ENCODE assay signal across 24 cellular contexts in genomic region chr6:91659881-91660280, GRCh38.
DNase-seq lines count a peak whose midpoint lies in the region; ATAC-seq and TF ChIP-seq lines count a peak whose summit lies in the region.
"Had no signal": no experiment of that assay in that cellular context is flagged by ENCODE, and none has a peak within 500 bp of the region (broad histone marks: within the 10 kb centered on the region; RNA-seq: fewer than 3 reads in every experiment).

No MANE protein-coding gene starts in this region.

- H3K27ac ChIP-seq in heart left ventricle (no peak overlapping the region), right atrium auricular region (no peak overlapping the region)
- H3K27ac ChIP-seq: A549; ascending aorta; BLaER1 treated with 17β-estradiol and CSF1 and Interleukin-3, amounts not matched to agents 10 nM and 100 nM; prostate gland; vagina had no signal

- DNase-seq in COLO668 (lab: John Stamatoyannopoulos, UW; ENCODE audit: unreplicated experiment) (peak; percentile 30), NCI-H1105 (lab: John Stamatoyannopoulos, UW) (peak; percentile 48), NCI-H345 (lab: John Stamatoyannopoulos, UW) (peak; percentile 80), SHP77 (lab: John Stamatoyannopoulos, UW) (peak; percentile 42 to 52), heart left ventricle (no peak), immature natural killer cell (no peak), right atrium auricular region (ENCODE audit: low spot score) (no peak)
- DNase-seq in stimulated activated CD4-positive, alpha-beta T cell treated with anti-CD3 and anti-CD28 coated beads, Interleukin-4, amount 100 ng/mL, for 24 hours, result no peak
- DNase-seq: activated CD4-positive, alpha-beta memory T cell treated with anti-CD3 and anti-CD28 coated beads for 36 hours; activated naive CD4-positive, alpha-beta T cell treated with Interleukin-2 at 50 U/mL for 16 hours; activated T-cell treated with anti-CD3 and anti-CD28 coated beads for 4 hours; H9; NCI-H2081 treated with DMSO at 0.1 percent for 48 hours; Right ventricle myocardium superior; stimulated activated CD4-positive, alpha-beta T cell treated with anti-CD3 and anti-CD28 coated beads, Interleukin-4, amount 100 ng/mL, for 4 hours; T-helper 1 cell had no signal

- no peak for TF ChIP-seq CTCF in heart left ventricle (IDR thresholded peaks at IDR 0.05)
- no peak for TF ChIP-seq CTCF in right atrium auricular region (IDR thresholded peaks at IDR 0.05)

- ATAC-seq in heart left ventricle, result no peak
- ATAC-seq: A549, esophagus mucosa had no signal

- H3K27me3 ChIP-seq in heart left ventricle, result no peaks in the 10 kb centered on the region
- no peaks in the 10 kb centered on the region for H3K27me3 ChIP-seq in right atrium auricular region
- H3K27me3 ChIP-seq: ascending aorta; BLaER1 treated with 17β-estradiol and CSF1 and Interleukin-3, amounts not matched to agents 10 nM and 100 nM; vagina had no signal

- H3K4me3 Mint-ChIP-seq in immature natural killer cell, result no peak overlapping the region
- H3K4me3 Mint-ChIP-seq: activated CD4-positive, alpha-beta memory T cell treated with anti-CD3 and anti-CD28 coated beads for 36 hours; H9; neural crest cell had no signal

- TF ChIP-seq POLR2A in heart left ventricle (IDR thresholded peaks at IDR 0.05), result no peak

- H3K27me3 Mint-ChIP-seq in immature natural killer cell (ENCODE audit: low read depth in 3 of 3), result peaks cover 0 to 2% (median 0%) of the 10 kb centered on the region in 3 donors
- H3K27me3 Mint-ChIP-seq: activated CD4-positive, alpha-beta memory T cell treated with anti-CD3 and anti-CD28 coated beads for 36 hours had no signal

- no peak overlapping the region for H3K27ac Mint-ChIP-seq in immature natural killer cell
- H3K27ac Mint-ChIP-seq: activated CD4-positive, alpha-beta memory T cell treated with anti-CD3 and anti-CD28 coated beads for 36 hours; H9 had no signal

- H3K9me3 Mint-ChIP-seq in immature natural killer cell, result peaks cover 0 to 27% (median 5%) of the 10 kb centered on the region in 6 donors
- H3K9me3 Mint-ChIP-seq: activated CD4-positive, alpha-beta memory T cell treated with anti-CD3 and anti-CD28 coated beads for 36 hours had no signal

- H3K4me3 ChIP-seq in heart left ventricle (no peak overlapping the region), right atrium auricular region (no peak overlapping the region)
- H3K4me3 ChIP-seq: A549; ascending aorta; BLaER1 treated with 17β-estradiol and CSF1 and Interleukin-3, amounts not matched to agents 10 nM and 100 nM; prostate gland; smooth muscle cell; vagina had no signal

- no peaks in the 10 kb centered on the region for H3K4me1 ChIP-seq in heart left ventricle
- no peaks in the 10 kb centered on the region for H3K4me1 ChIP-seq in right atrium auricular region
- H3K4me1 ChIP-seq: A549, ascending aorta, prostate gland, vagina had no signal

- H3K36me3 Mint-ChIP-seq in immature natural killer cell, result no peaks in the 10 kb centered on the region
- H3K36me3 Mint-ChIP-seq: activated CD4-positive, alpha-beta memory T cell treated with anti-CD3 and anti-CD28 coated beads for 36 hours had no signal

- H3K36me3 ChIP-seq in heart left ventricle (no peaks in the 10 kb centered on the region), right atrium auricular region (no peaks in the 10 kb centered on the region)
- H3K36me3 ChIP-seq: ascending aorta; BLaER1 treated with 17β-estradiol and CSF1 and Interleukin-3, amounts not matched to agents 10 nM and 100 nM; prostate gland; vagina had no signal

- whole genome bisulfite sequencing in heart left ventricle, 4 donors, result 88 to 97% (median 91%) methylated on average over 1 of the region's 1 CpG

- H3K4me1 Mint-ChIP-seq in immature natural killer cell, result peaks cover 0 to 12% of the 10 kb centered on the region in 2 donors

- intact Hi-C loops in heart left ventricle (cut with DNase I), result no loop called here

- H3K9me3 ChIP-seq in heart left ventricle (no peaks in the 10 kb centered on the region), right atrium auricular region (no peaks in the 10 kb centered on the region)
- H3K9me3 ChIP-seq: A549, ascending aorta, prostate gland, vagina had no signal

Comparison
In these comparisons a context has a peak if more than half of its experiments do, and no peak if none do; other contexts are left out.
1. DNase-seq: peak in COLO668 (single experiment), NCI-H1105 (single experiment), NCI-H345 (single experiment) and SHP77 (2 of 2); none in heart left ventricle (0 of 5), stimulated activated CD4-positive, alpha-beta T cell treated with anti-CD3 and anti-CD28 coated beads, Interleukin-4, amount 100 ng/mL, for 24 hours (single experiment), immature natural killer cell (0 of 3) and right atrium auricular region (single experiment).